ENCODE assay signal across 17 cellular contexts in genomic region chr2:181157326-181157725, GRCh38.
DNase-seq lines count a peak whose midpoint lies in the region; ATAC-seq and FAIRE-seq lines count a peak whose summit lies in the region.
"Had no signal": no experiment of that assay in that cellular context is flagged by ENCODE, and none has a peak within 500 bp of the region (broad histone marks: within the 10 kb centered on the region; RNA-seq: fewer than 3 reads in every experiment).

No MANE protein-coding gene starts in this region.

- no peaks in the 10 kb centered on the region for H3K27me3 Mint-ChIP-seq in stimulated activated memory B cell treated with anti-CD40 and anti-IgM and Interleukin-4, amounts not matched to agents 10 μg/mL and 1 μg/mL and 100 μg/mL, for 72 hours

- peak overlapping the region; percentile 24 for H3K27ac Mint-ChIP-seq in stimulated activated memory B cell treated with anti-CD40 and anti-IgM and Interleukin-4, amounts not matched to agents 10 μg/mL and 1 μg/mL and 100 μg/mL, for 72 hours

- H3K4me3 Mint-ChIP-seq in stimulated activated memory B cell treated with anti-CD40 and anti-IgM and Interleukin-4, amounts not matched to agents 10 μg/mL and 1 μg/mL and 100 μg/mL, for 72 hours: no peak overlapping the region

- H3K4me1 ChIP-seq in small intestine (ENCODE audit: control insufficient read depth in 2 of 2, insufficient read depth in 1 of 2, low read depth in 1 of 2, low read length in 1 of 2): no peaks in the 10 kb centered on the region
- H3K4me1 ChIP-seq: HAP-1 had no signal

- H3K4me1 Mint-ChIP-seq in stimulated activated memory B cell treated with anti-CD40 and anti-IgM and Interleukin-4, amounts not matched to agents 10 μg/mL and 1 μg/mL and 100 μg/mL, for 72 hours: peaks cover 6% of the 10 kb centered on the region

- ATAC-seq in stimulated activated memory B cell treated with anti-CD40 and anti-IgM and Interleukin-4, amounts not matched to agents 10 μg/mL and 1 μg/mL and 100 μg/mL, for 72 hours: no peak
- ATAC-seq in GM21717 (IDR thresholded peaks at IDR 0.05; ENCODE audit: unreplicated experiment): no peak
- ATAC-seq: PC-3 had no signal

- H3K4me3 ChIP-seq in small intestine (ENCODE audit: low read depth in 1 of 2, low read length in 2 of 2): no peak overlapping the region
- H3K4me3 ChIP-seq: HAP-1 had no signal

- no peak for FAIRE-seq in small intestine (lab: Jason Lieb, UNC)
- FAIRE-seq: D721Med, HTR-8/SVneo had no signal

- DNase-seq in AG20443 (ENCODE audit: low spot score): peak; percentile 57
- DNase-seq in H4 (ENCODE audit: low spot score): peak; percentile 67
- peak; percentile 80 for DNase-seq in fibroblast of gingiva (ENCODE audit: low read depth)
- no peak for DNase-seq in small intestine
- DNase-seq in NCI-H510A treated with DMSO at 0.1 percent for 48 hours (lab: John Stamatoyannopoulos, UW): no peak
- DNase-seq: NCI-H1694 treated with DMSO at 0.1 percent for 48 hours, NCI-H2107, NCI-H226, NCI-H526, PC-3, T-helper 1 cell had no signal

- H3K9me3 ChIP-seq in small intestine (ENCODE audit: control insufficient read depth, low read depth): no peaks in the 10 kb centered on the region
- H3K9me3 ChIP-seq: HAP-1 had no signal

- H3K36me3 Mint-ChIP-seq in stimulated activated memory B cell treated with anti-CD40 and anti-IgM and Interleukin-4, amounts not matched to agents 10 μg/mL and 1 μg/mL and 100 μg/mL, for 72 hours: peaks cover 5% of the 10 kb centered on the region

- no peaks in the 10 kb centered on the region for H3K36me3 ChIP-seq in small intestine (ENCODE audit: control insufficient read depth in 2 of 2, insufficient read depth in 2 of 2, low read length in 2 of 2)
- H3K36me3 ChIP-seq: HAP-1 had no signal

- WGBS in small intestine, 3 donors: 81 to 83% (median 81%) methylated on average over 4 of the region's 4 CpGs

- peaks cover 3% of the 10 kb centered on the region for H3K9me3 Mint-ChIP-seq in stimulated activated memory B cell treated with anti-CD40 and anti-IgM and Interleukin-4, amounts not matched to agents 10 μg/mL and 1 μg/mL and 100 μg/mL, for 72 hours

- H3K27ac ChIP-seq in small intestine (ENCODE audit: low read depth in 1 of 2, low read length in 1 of 2): no peak overlapping the region
- H3K27ac ChIP-seq: C4-2B had no signal

- no peaks in the 10 kb centered on the region for H3K27me3 ChIP-seq in small intestine (ENCODE audit: control insufficient read depth in 2 of 2, insufficient read depth in 2 of 2, low read length in 2 of 2)

Comparison
In these comparisons a context has a peak if more than half of its experiments do, and no peak if none do; other contexts are left out.
1. DNase-seq: peak in AG20443 (single experiment), H4 (single experiment) and fibroblast of gingiva (single experiment); none in small intestine (single experiment) and NCI-H510A treated with DMSO at 0.1 percent for 48 hours (single experiment).